In genomic region chr5:127302509-127302908, GRCh38 we compare ENCODE assay signal across 29 cellular contexts. TPM values are rescaled to one million over a fixed set of nuclear protein-coding genes. Genes with fewer than 3 reads are reported as not detected.
"Had no signal": no experiment of that assay in that cellular context is flagged by ENCODE, and none has a peak within 500 bp of the region (broad histone marks: within the 10 kb centered on the region; RNA-seq: fewer than 3 reads in every experiment).

No MANE protein-coding gene starts in this region.

- H3K4me3 ChIP-seq: SJCRH30, SK-N-MC had no signal

- DNase-seq: activated CD4-positive, alpha-beta T cell treated with anti-CD3 and anti-CD28 coated beads, Interleukin-2, amount 10 ng/mL, durations not matched to agents 24 days and 14 days; activated CD4-positive, alpha-beta T cell treated with anti-CD3 and anti-CD28 coated beads, Interleukin-2, amount 50 U/mL, for 4 hours; activated CD8-positive, alpha-beta T cell treated with anti-CD3 and anti-CD28 coated beads for 36 hours; activated effector memory CD4-positive, alpha-beta T cell treated with anti-CD3 and anti-CD28 coated beads, Interleukin-2, amount 50 U/mL, for 16 hours; activated naive CD4-positive, alpha-beta T cell; activated naive CD8-positive, alpha-beta T cell treated with anti-CD3 and anti-CD28 coated beads, Interleukin-2, amount 10 ng/mL, durations not matched to agents 7 days and 5 days; activated T-cell treated with anti-CD3 and anti-CD28 coated beads, Interleukin-2, amount 50 U/mL, for 1 hour; activated T-cell treated with anti-CD3 and anti-CD28 coated beads, Interleukin-2, amount 50 U/mL, for 72 hours; anterior cingulate cortex; central memory CD4-positive, alpha-beta T cell; NCI-H1092 treated with DMSO at 0.1 percent for 48 hours; NCI-H146; NCI-H187; NCI-H2029 treated with DMSO at 0.1 percent for 48 hours; NCI-H2107; NCI-H2171; NCI-H510A; SHP77; SJCRH30; T1000; WERI-Rb-1 had no signal

- H3K36me3 Mint-ChIP-seq: activated naive CD4-positive, alpha-beta T cell treated with anti-CD3 and anti-CD28 coated beads, Interleukin-2, amount 50 U/mL, for 24 hours; activated naive CD8-positive, alpha-beta T cell treated with anti-CD3 and anti-CD28 coated beads, Interleukin-2, amount 10 ng/mL, durations not matched to agents 7 days and 5 days had no signal

- H3K9me3 Mint-ChIP-seq: activated CD4-positive, alpha-beta T cell treated with anti-CD3 and anti-CD28 coated beads, Interleukin-2, amount 10 ng/mL, durations not matched to agents 24 days and 14 days; activated CD8-positive, alpha-beta T cell treated with anti-CD3 and anti-CD28 coated beads for 36 hours; activated naive CD4-positive, alpha-beta T cell treated with anti-CD3 and anti-CD28 coated beads, Interleukin-2, amount 50 U/mL, for 24 hours; activated naive CD8-positive, alpha-beta T cell treated with anti-CD3 and anti-CD28 coated beads, Interleukin-2, amount 10 ng/mL, durations not matched to agents 7 days and 5 days; activated T-cell treated with anti-CD3 and anti-CD28 coated beads, Interleukin-2, amount 50 U/mL, for 72 hours; activated T-helper 17 cell treated with anti-CD3 and anti-CD28 coated beads, Interleukin-2, amount 50 U/mL, for 72 hours had no signal

- H3K27me3 ChIP-seq: SJCRH30 had no signal

- H3K4me3 Mint-ChIP-seq: activated CD4-positive, alpha-beta T cell treated with anti-CD3 and anti-CD28 coated beads, Interleukin-2, amount 10 ng/mL, durations not matched to agents 24 days and 14 days; activated CD8-positive, alpha-beta T cell treated with anti-CD3 and anti-CD28 coated beads for 36 hours; activated naive CD4-positive, alpha-beta T cell treated with anti-CD3 and anti-CD28 coated beads, Interleukin-2, amount 50 U/mL, for 24 hours; activated naive CD8-positive, alpha-beta T cell treated with anti-CD3 and anti-CD28 coated beads, Interleukin-2, amount 10 ng/mL, durations not matched to agents 7 days and 5 days; activated T-cell treated with anti-CD3 and anti-CD28 coated beads, Interleukin-2, amount 50 U/mL, for 72 hours; activated T-helper 17 cell treated with anti-CD3 and anti-CD28 coated beads, Interleukin-2, amount 50 U/mL, for 72 hours; brain had no signal

- H3K4me1 Mint-ChIP-seq: activated CD4-positive, alpha-beta T cell treated with anti-CD3 and anti-CD28 coated beads, Interleukin-2, amount 10 ng/mL, durations not matched to agents 24 days and 14 days; activated naive CD4-positive, alpha-beta T cell treated with anti-CD3 and anti-CD28 coated beads, Interleukin-2, amount 50 U/mL, for 24 hours; activated naive CD8-positive, alpha-beta T cell treated with anti-CD3 and anti-CD28 coated beads, Interleukin-2, amount 10 ng/mL, durations not matched to agents 7 days and 5 days; activated T-helper 17 cell treated with anti-CD3 and anti-CD28 coated beads, Interleukin-2, amount 50 U/mL, for 72 hours had no signal

- H3K27ac ChIP-seq: SJCRH30, SK-N-MC, WERI-Rb-1 had no signal

- H3K27me3 Mint-ChIP-seq: brain had no signal

- H3K27ac Mint-ChIP-seq: activated CD4-positive, alpha-beta T cell treated with anti-CD3 and anti-CD28 coated beads, Interleukin-2, amount 10 ng/mL, durations not matched to agents 24 days and 14 days; activated CD8-positive, alpha-beta T cell treated with anti-CD3 and anti-CD28 coated beads for 36 hours; activated naive CD4-positive, alpha-beta T cell treated with anti-CD3 and anti-CD28 coated beads, Interleukin-2, amount 50 U/mL, for 24 hours; activated naive CD8-positive, alpha-beta T cell treated with anti-CD3 and anti-CD28 coated beads, Interleukin-2, amount 10 ng/mL, durations not matched to agents 7 days and 5 days; activated T-cell treated with anti-CD3 and anti-CD28 coated beads, Interleukin-2, amount 50 U/mL, for 72 hours; activated T-helper 17 cell treated with anti-CD3 and anti-CD28 coated beads, Interleukin-2, amount 50 U/mL, for 72 hours had no signal

- H3K36me3 ChIP-seq: WERI-Rb-1 had no signal

RNA-seq across cellular contexts. Expression of gene MEGF10, which starts 11.9 kb away (rescaled TPM):
- total RNA-seq: activated CD4-positive, alpha-beta T cell treated with anti-CD3 and anti-CD28 coated beads, Interleukin-2, amount 10 ng/mL, durations not matched to agents 24 days and 14 days; activated CD8-positive, alpha-beta memory T cell treated with anti-CD3 and anti-CD28 coated beads for 36 hours; activated CD8-positive, alpha-beta T cell treated with anti-CD3 and anti-CD28 coated beads for 36 hours; activated naive CD8-positive, alpha-beta T cell treated with anti-CD3 and anti-CD28 coated beads, Interleukin-2, amount 10 ng/mL, durations not matched to agents 7 days and 5 days; bronchial epithelial cell; T-helper 1 cell treated with Interleukin-12 subunit alpha and Interleukin-12 subunit beta and Interleukin-4 antibody, amounts not matched to agents 30 ng/mL and 1 ng/mL, for 36 hours; T-helper 2 cell treated with Interferon-gamma antibody and Interleukin-4, amounts not matched to agents 100 ng/mL and 5 ng/mL, for 36 hours had no signal
